ENCODE assay signal across 10 cellular contexts in genomic region chr17:75128694-75129505, GRCh38. TPM values are rescaled to one million over a fixed set of nuclear protein-coding genes. Genes with fewer than 3 reads are reported as not detected.
DNase-seq lines count a peak whose midpoint lies in the region; ATAC-seq, FAIRE-seq and TF ChIP-seq lines count a peak whose summit lies in the region.
"Had no signal": no experiment of that assay in that cellular context is flagged by ENCODE, and none has a peak within 500 bp of the region (broad histone marks: within the 10 kb centered on the region; RNA-seq: fewer than 3 reads in every experiment).

No MANE protein-coding gene starts in this region.

- CTCF ChIA-PET in CD4-positive, alpha-beta memory T cell (lab: Charles Lee; ENCODE audit: partially characterized antibody): interaction anchor here (1.0 to 5.8 kb wide), 3 partner anchors 15 to 73 kb away, joined by 3 to 127 read pairs (median 56); partner anchors contain the start of gene ARMC7

- peak overlapping the region in 5 of 6 donors; percentile 19 to 63 (median 33) for H3K27ac Mint-ChIP-seq in naive B cell
- no peak overlapping the region for H3K27ac Mint-ChIP-seq in CD4-positive, alpha-beta memory T cell

- intact Hi-C loops in CD4-positive, alpha-beta memory T cell (cut with micrococcal nuclease): no loop called here

- peaks cover 31 to 62% (median 57%) of the 10 kb centered on the region in 3 donors for H3K4me1 Mint-ChIP-seq in naive B cell
- H3K4me1 Mint-ChIP-seq in CD4-positive, alpha-beta memory T cell: peaks cover 26 to 45% (median 33%) of the 10 kb centered on the region in 4 donors

- H3K27me3 Mint-ChIP-seq in naive B cell: no peaks in the 10 kb centered on the region
- H3K27me3 Mint-ChIP-seq in CD4-positive, alpha-beta memory T cell: no peaks in the 10 kb centered on the region
- H3K27me3 Mint-ChIP-seq: CD8-positive, alpha-beta memory T cell had no signal

- no peak overlapping the region for H3K4me3 ChIP-seq in CD4-positive, alpha-beta memory T cell (ENCODE audit: low read length in 2 of 2)
- H3K4me3 ChIP-seq: SK-N-MC had no signal

- no peak for DNase-seq in GM12892 (ENCODE audit: insufficient read length)
- DNase-seq in naive B cell: no peak
- DNase-seq in activated CD4-positive, CD25-positive, alpha-beta regulatory T cell (lab: John Stamatoyannopoulos, UW): no peak
- no peak for DNase-seq in NCI-H1417 treated with DMSO at 0.1 percent for 48 hours (lab: John Stamatoyannopoulos, UW)
- DNase-seq in CD4-positive, alpha-beta memory T cell: no peak
- DNase-seq: activated gamma-delta T cell; CD8-positive, alpha-beta memory T cell; mesendoderm had no signal

- H3K27me3 ChIP-seq in CD4-positive, alpha-beta memory T cell (ENCODE audit: insufficient read depth, low read length): no peaks in the 10 kb centered on the region

- POLR2A ChIA-PET in CD4-positive, alpha-beta memory T cell (lab: Charles Lee; ENCODE audit: partially characterized antibody): interaction anchor here (1.4 to 6.9 kb wide), 2 partner anchors 15 to 26 kb away, joined by 4 to 97 read pairs; partner anchors contain the start of genes ARMC7 and JPT1

- TF ChIP-seq POLR2A in GM12892 (IDR thresholded peaks at IDR 0.05; ENCODE audit: low read depth, low read length) (peak; percentile 63), Raji (IDR thresholded peaks at IDR 0.05; ENCODE audit: insufficient read depth, low read depth, low read length) (0 out of 2 replicates have a peak, but pooled peaks have one; percentile 11)

- peaks cover 41% of the 10 kb centered on the region for H3K4me1 ChIP-seq in CD4-positive, alpha-beta memory T cell (ENCODE audit: insufficient read depth, low read length)

- no peak for FAIRE-seq in GM12892 (lab: Jason Lieb, UNC)

- H3K27ac ChIP-seq in CD4-positive, alpha-beta memory T cell (ENCODE audit: low read depth, low read length): no peak overlapping the region
- H3K27ac ChIP-seq: SK-N-MC had no signal

- ATAC-seq in naive B cell (ENCODE audit: low read depth in 2 of 2): no peak

- no peaks in the 10 kb centered on the region for H3K9me3 Mint-ChIP-seq in naive B cell
- H3K9me3 Mint-ChIP-seq in CD4-positive, alpha-beta memory T cell: no peaks in the 10 kb centered on the region
- H3K9me3 Mint-ChIP-seq: CD8-positive, alpha-beta memory T cell had no signal

- peaks cover 5% of the 10 kb centered on the region for H3K36me3 ChIP-seq in CD4-positive, alpha-beta memory T cell (ENCODE audit: insufficient read depth, low read length)

- H3K9me3 ChIP-seq in CD4-positive, alpha-beta memory T cell (ENCODE audit: control insufficient read depth in 1 of 2, low read length in 2 of 2): no peaks in the 10 kb centered on the region

- H3K36me3 Mint-ChIP-seq in naive B cell: peaks cover 0 to 6% of the 10 kb centered on the region in 2 donors
- peaks cover 3 to 9% of the 10 kb centered on the region in 2 donors for H3K36me3 Mint-ChIP-seq in CD4-positive, alpha-beta memory T cell

- H3K4me3 Mint-ChIP-seq in naive B cell: peak overlapping the region in 6 of 8 donors; percentile 49 to 95 (median 72)
- H3K4me3 Mint-ChIP-seq in CD4-positive, alpha-beta memory T cell: peak overlapping the region in 1 of 8 donors; percentile 34

RNA-seq across cellular contexts. Expression of gene NT5C, which starts 2.6 kb away (rescaled TPM):
- polyA plus RNA-seq in GM12892 (2012; ENCODE audit: missing spikeins): 33.8 TPM
- polyA plus RNA-seq in naive B cell (ENCODE audit: low read depth in 6 of 6): 100 to 1,000 TPM in 3 of 6 donors, 10 to 100 TPM in 3; 85.0 to 136 (median 111) TPM
- 10 to 100 TPM; 40.1 to 46.6 TPM for total RNA-seq in CD4-positive, alpha-beta memory T cell
- 10 to 100 TPM; 22.4 to 32.6 TPM for polyA plus RNA-seq in CD4-positive, alpha-beta memory T cell

RNA-seq across cellular contexts. Expression of gene ARMC7, which starts 19.1 kb away (rescaled TPM):
- polyA plus RNA-seq in GM12892 (2012; ENCODE audit: missing spikeins): 4.8 TPM
- polyA plus RNA-seq in naive B cell (ENCODE audit: low read depth in 6 of 6): 1 to 10 TPM; 2.0 to 6.0 (median 4.5) TPM
- total RNA-seq in CD4-positive, alpha-beta memory T cell: 10 to 100 TPM; 20.0 to 21.9 TPM
- polyA plus RNA-seq in CD4-positive, alpha-beta memory T cell: 1 to 10 TPM; 1.3 to 3.5 TPM

RNA-seq across cellular contexts. Expression of gene JPT1, which starts 25.4 kb away (rescaled TPM):
- polyA plus RNA-seq in GM12892 (2012; ENCODE audit: missing spikeins): 218 TPM
- 10 to 100 TPM; 56.8 to 80.5 (median 72.7) TPM for polyA plus RNA-seq in naive B cell (ENCODE audit: low read depth in 6 of 6)
- total RNA-seq in CD4-positive, alpha-beta memory T cell: 10 to 100 TPM; 37.8 to 38.9 TPM
- 100 to 1,000 TPM; 105 to 130 TPM for polyA plus RNA-seq in CD4-positive, alpha-beta memory T cell

RNA-seq across cellular contexts. Expression of gene SLC16A5, which starts 41.1 kb away (rescaled TPM):
- 1.0 TPM for polyA plus RNA-seq in GM12892 (2012; ENCODE audit: missing spikeins)
- 1 to 10 TPM; 1.1 to 4.0 (median 2.1) TPM for polyA plus RNA-seq in naive B cell (ENCODE audit: low read depth in 6 of 6)
- 10 to 100 TPM; 12.5 to 13.9 TPM for total RNA-seq in CD4-positive, alpha-beta memory T cell
- polyA plus RNA-seq in CD4-positive, alpha-beta memory T cell: 1 to 10 TPM; 2.9 to 3.7 TPM

RNA-seq across cellular contexts. Expression of gene SUMO2, which starts 53.9 kb away (rescaled TPM):
- polyA plus RNA-seq in GM12892 (2012; ENCODE audit: missing spikeins): 300 TPM
- 100 to 1,000 TPM; 260 to 424 (median 363) TPM for polyA plus RNA-seq in naive B cell (ENCODE audit: low read depth in 6 of 6)
- 100 to 1,000 TPM; 255 to 264 TPM for total RNA-seq in CD4-positive, alpha-beta memory T cell
- 100 to 1,000 TPM; 302 to 416 TPM for polyA plus RNA-seq in CD4-positive, alpha-beta memory T cell

Comparison
In these comparisons a context has a peak if more than half of its experiments do, and no peak if none do; other contexts are left out.
1. H3K27ac Mint-ChIP-seq: peak in naive B cell (5 of 6); none in CD4-positive, alpha-beta memory T cell (0 of 7).